Comparison of ENCODE assay signal across 34 cellular contexts in the genomic region with DNA sequence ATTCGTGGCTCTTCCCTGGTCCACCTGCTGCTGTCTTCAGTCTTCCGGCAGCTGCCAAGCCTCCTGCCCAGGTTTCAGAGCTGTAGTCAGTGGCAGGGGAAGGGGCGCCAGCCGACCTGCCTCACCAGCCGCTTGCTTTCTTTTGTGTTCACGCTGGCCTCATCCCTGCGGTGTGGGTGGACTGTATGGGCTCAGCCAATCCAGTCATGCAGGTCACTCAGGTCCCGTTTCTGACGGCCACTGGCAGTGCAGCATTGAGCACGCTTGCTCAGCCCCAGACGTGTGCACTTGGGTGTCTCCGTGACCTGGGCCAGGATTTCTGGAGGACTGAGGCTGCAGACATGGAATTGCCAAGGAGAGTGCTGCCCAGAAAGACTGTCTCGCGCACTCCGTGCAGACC. TPM values are rescaled to one million over a fixed set of nuclear protein-coding genes. Genes with fewer than 3 reads are reported as not detected.
"Had no signal": no experiment of that assay in that cellular context is flagged by ENCODE, and none has a peak within 500 bp of the region (broad histone marks: within the 10 kb centered on the region; RNA-seq: fewer than 3 reads in every experiment).

No MANE protein-coding gene starts in this region.

- H3K9ac ChIP-seq: SK-N-SH had no signal

- H3K4me3 Mint-ChIP-seq: activated CD4-positive, alpha-beta T cell treated with anti-CD3 and anti-CD28 coated beads, Interleukin-2, amount 10 ng/mL, durations not matched to agents 7 days and 5 days; activated CD8-positive, alpha-beta memory T cell treated with anti-CD3 and anti-CD28 coated beads, Interleukin-2, amount 10 ng/mL, durations not matched to agents 7 days and 5 days; activated naive CD4-positive, alpha-beta T cell treated with anti-CD3 and anti-CD28 coated beads, Interleukin-2, amount 10 ng/mL, durations not matched to agents 7 days and 5 days; activated naive CD8-positive, alpha-beta T cell; activated naive CD8-positive, alpha-beta T cell treated with anti-CD3 and anti-CD28 coated beads, Interleukin-2, amount 50 U/mL, for 24 hours; T-helper 1 cell treated with Interleukin-12 subunit alpha and Interleukin-12 subunit beta and Interleukin-4 antibody, amounts not matched to agents 30 μg/mL and 1 μg/mL, for 36 hours; T-helper 2 cell treated with Interferon-gamma antibody and Interleukin-4, amounts not matched to agents 5 μg/mL and 100 μg/mL, for 36 hours had no signal

- H3K4me1 Mint-ChIP-seq: activated CD8-positive, alpha-beta memory T cell treated with anti-CD3 and anti-CD28 coated beads, Interleukin-2, amount 10 ng/mL, durations not matched to agents 7 days and 5 days had no signal

- H3K4me2 ChIP-seq: SK-N-SH had no signal

- H3K27me3 Mint-ChIP-seq: activated CD4-positive, alpha-beta T cell treated with anti-CD3 and anti-CD28 coated beads, Interleukin-2, amount 10 ng/mL, durations not matched to agents 7 days and 5 days; activated CD8-positive, alpha-beta memory T cell treated with anti-CD3 and anti-CD28 coated beads, Interleukin-2, amount 10 ng/mL, durations not matched to agents 7 days and 5 days; activated naive CD4-positive, alpha-beta T cell treated with anti-CD3 and anti-CD28 coated beads, Interleukin-2, amount 10 ng/mL, durations not matched to agents 7 days and 5 days; activated naive CD8-positive, alpha-beta T cell; activated naive CD8-positive, alpha-beta T cell treated with anti-CD3 and anti-CD28 coated beads, Interleukin-2, amount 50 U/mL, for 24 hours had no signal

- H3K27me3 ChIP-seq: brain microvascular endothelial cell, MG63, Peyer's patch, SJSA1 had no signal

- ATAC-seq: activated CD8-positive, alpha-beta memory T cell treated with anti-CD3 and anti-CD28 coated beads, Interleukin-2, amount 10 ng/mL, durations not matched to agents 7 days and 5 days; activated naive CD8-positive, alpha-beta T cell treated with anti-CD3 and anti-CD28 coated beads, Interleukin-2, amount 50 U/mL, for 24 hours; PC-3 had no signal

- DNase-seq: activated CD4-positive, alpha-beta T cell treated with anti-CD3 and anti-CD28 coated beads, Interleukin-2, amount 10 ng/mL, durations not matched to agents 7 days and 5 days; activated CD4-positive, alpha-beta T cell treated with anti-CD3 and anti-CD28 coated beads, Interleukin-2, amount 50 U/mL, for 48 hours; activated CD8-positive, alpha-beta memory T cell treated with anti-CD3 and anti-CD28 coated beads for 24 hours; activated CD8-positive, alpha-beta memory T cell treated with anti-CD3 and anti-CD28 coated beads, Interleukin-2, amount 10 ng/mL, durations not matched to agents 7 days and 5 days; activated CD8-positive, alpha-beta memory T cell treated with anti-CD3 and anti-CD28 coated beads, Interleukin-2, amount 50 U/mL, for 48 hours; activated effector memory CD4-positive, alpha-beta T cell treated with Interleukin-2 at 50 U/mL for 16 hours; activated naive CD4-positive, alpha-beta T cell treated with anti-CD3 and anti-CD28 coated beads, Interleukin-2, amount 10 ng/mL, durations not matched to agents 7 days and 5 days; activated naive CD8-positive, alpha-beta T cell treated with anti-CD3 and anti-CD28 coated beads, Interleukin-2, amount 50 U/mL, for 24 hours; activated T-cell treated with anti-CD3 and anti-CD28 coated beads, Interleukin-2, amount 50 U/mL, for 48 hours; brain microvascular endothelial cell; central memory CD4-positive, alpha-beta T cell; KG1; MG63; NCI-H1048; NCI-H1105 treated with DMSO at 0.1 percent for 48 hours; NCI-H1436; NCI-H1694; NCI-H1930; NCI-H2081 treated with DMSO at 0.1 percent for 48 hours; NCI-H345; NCI-H526; NCI-H748 treated with DMSO at 0.1 percent for 48 hours; NK-92 treated with Interleukin-12 subunit alpha and Interleukin-12 subunit beta, amount 100 ng/mL, for 24 hours; PC-3; RPMI8226; SHP77 treated with DMSO at 0.1 percent for 48 hours had no signal

- H3K4me1 ChIP-seq: Peyer's patch, SJSA1 had no signal

- H3K27ac ChIP-seq: brain microvascular endothelial cell, Peyer's patch, SJSA1 had no signal

- H3K27ac Mint-ChIP-seq: activated CD4-positive, alpha-beta T cell treated with anti-CD3 and anti-CD28 coated beads, Interleukin-2, amount 10 ng/mL, durations not matched to agents 7 days and 5 days; activated CD8-positive, alpha-beta memory T cell treated with anti-CD3 and anti-CD28 coated beads, Interleukin-2, amount 10 ng/mL, durations not matched to agents 7 days and 5 days; activated naive CD4-positive, alpha-beta T cell treated with anti-CD3 and anti-CD28 coated beads, Interleukin-2, amount 10 ng/mL, durations not matched to agents 7 days and 5 days; activated naive CD8-positive, alpha-beta T cell; activated naive CD8-positive, alpha-beta T cell treated with anti-CD3 and anti-CD28 coated beads, Interleukin-2, amount 50 U/mL, for 24 hours; T-helper 1 cell treated with Interleukin-12 subunit alpha and Interleukin-12 subunit beta and Interleukin-4 antibody, amounts not matched to agents 30 μg/mL and 1 μg/mL, for 36 hours; T-helper 2 cell treated with Interferon-gamma antibody and Interleukin-4, amounts not matched to agents 5 μg/mL and 100 μg/mL, for 36 hours had no signal

- H3K4me3 ChIP-seq: MG63, Peyer's patch, SJSA1 had no signal

RNA-seq across cellular contexts. Expression of gene CIB3, which starts 50.4 kb away (rescaled TPM):
- total RNA-seq: activated CD4-positive, alpha-beta T cell treated with anti-CD3 and anti-CD28 coated beads, Interleukin-2, amount 10 ng/mL, durations not matched to agents 7 days and 5 days; activated CD8-positive, alpha-beta memory T cell treated with anti-CD3 and anti-CD28 coated beads, Interleukin-2, amount 10 ng/mL, durations not matched to agents 7 days and 5 days; aorta; NCI-H460; Peyer's patch; SJSA1 had no signal
- polyA plus RNA-seq: SK-N-SH had no signal
